Comparison of ENCODE assay signal across 19 cellular contexts in genomic region chr10:86368046-86368445, GRCh38. TPM values are rescaled to one million over a fixed set of nuclear protein-coding genes. Genes with fewer than 3 reads are reported as not detected.
DNase-seq lines count a peak whose midpoint lies in the region; ATAC-seq and TF ChIP-seq lines count a peak whose summit lies in the region.
"Had no signal": no experiment of that assay in that cellular context is flagged by ENCODE, and none has a peak within 500 bp of the region (broad histone marks: within the 10 kb centered on the region; RNA-seq: fewer than 3 reads in every experiment).

No MANE protein-coding gene starts in this region.

- no peak for DNase-seq in activated naive CD8-positive, alpha-beta T cell treated with anti-CD3 and anti-CD28 coated beads for 36 hours
- no peak for DNase-seq in mesothelial cell of epicardium (ENCODE audit: low spot score in 2 of 2, unreplicated experiment in 2 of 2)
- DNase-seq in upper lobe of right lung: peak; percentile 17
- DNase-seq in kidney glomerular epithelial cell (lab: John Stamatoyannopoulos, UW): no peak
- no peak for DNase-seq in vagina (ENCODE audit: extremely low spot score in 2 of 2)
- DNase-seq in stimulated activated effector memory CD8-positive, alpha-beta T cell treated with anti-CD3 and anti-CD28 coated beads, Interleukin-12 subunit alpha, Interleukin-12 subunit beta, amount 100 ng/mL, for 72 hours (ENCODE audit: low spot score in 2 of 2): no peak
- DNase-seq: activated CD4-positive, alpha-beta T cell treated with anti-CD3 and anti-CD28 coated beads for 48 hours; effector CD4-positive, alpha-beta T cell; GOT3; NCI-H1694; NCI-H345; stimulated activated CD4-positive, alpha-beta T cell treated with anti-CD3 and anti-CD28 coated beads, Interleukin-4, amount 100 ng/mL, for 4 hours had no signal

- no peaks in the 10 kb centered on the region for H3K9me3 Mint-ChIP-seq in activated naive CD8-positive, alpha-beta T cell (ENCODE audit: low read depth)
- H3K9me3 Mint-ChIP-seq in activated naive CD8-positive, alpha-beta T cell treated with anti-CD3 and anti-CD28 coated beads for 36 hours: no peaks in the 10 kb centered on the region
- H3K9me3 Mint-ChIP-seq in activated T-helper 17 cell treated with anti-CD3 and anti-CD28 coated beads, Interleukin-2, amount 50 U/mL, for 72 hours: no peaks in the 10 kb centered on the region
- H3K9me3 Mint-ChIP-seq in mesothelial cell of epicardium: no peaks in the 10 kb centered on the region
- no peaks in the 10 kb centered on the region for H3K9me3 Mint-ChIP-seq in stimulated activated effector memory CD8-positive, alpha-beta T cell treated with anti-CD3 and anti-CD28 coated beads, Interleukin-12 subunit alpha, Interleukin-12 subunit beta, amount 100 ng/mL, for 72 hours

- H3K9me3 ChIP-seq in upper lobe of right lung (no peaks in the 10 kb centered on the region), vagina (no peaks in the 10 kb centered on the region)
- H3K9me3 ChIP-seq: psoas muscle, thoracic aorta had no signal

- peak overlapping the region; percentile 54 for H3K4me3 Mint-ChIP-seq in activated naive CD8-positive, alpha-beta T cell
- H3K4me3 Mint-ChIP-seq in activated naive CD8-positive, alpha-beta T cell treated with anti-CD3 and anti-CD28 coated beads for 36 hours: no peak overlapping the region
- H3K4me3 Mint-ChIP-seq in activated T-helper 17 cell treated with anti-CD3 and anti-CD28 coated beads, Interleukin-2, amount 50 U/mL, for 72 hours: peak overlapping the region; percentile 4
- peak overlapping the region; percentile 13 for H3K4me3 Mint-ChIP-seq in mesothelial cell of epicardium
- no peak overlapping the region for H3K4me3 Mint-ChIP-seq in stimulated activated effector memory CD8-positive, alpha-beta T cell treated with anti-CD3 and anti-CD28 coated beads, Interleukin-12 subunit alpha, Interleukin-12 subunit beta, amount 100 ng/mL, for 72 hours

- no peaks in the 10 kb centered on the region for H3K36me3 Mint-ChIP-seq in activated naive CD8-positive, alpha-beta T cell
- H3K36me3 Mint-ChIP-seq in activated naive CD8-positive, alpha-beta T cell treated with anti-CD3 and anti-CD28 coated beads for 36 hours: no peaks in the 10 kb centered on the region
- no peaks in the 10 kb centered on the region for H3K36me3 Mint-ChIP-seq in activated T-helper 17 cell treated with anti-CD3 and anti-CD28 coated beads, Interleukin-2, amount 50 U/mL, for 72 hours (ENCODE audit: low read depth)
- H3K36me3 Mint-ChIP-seq in mesothelial cell of epicardium: no peaks in the 10 kb centered on the region
- no peaks in the 10 kb centered on the region for H3K36me3 Mint-ChIP-seq in stimulated activated effector memory CD8-positive, alpha-beta T cell treated with anti-CD3 and anti-CD28 coated beads, Interleukin-12 subunit alpha, Interleukin-12 subunit beta, amount 100 ng/mL, for 72 hours

- H3K36me3 ChIP-seq in upper lobe of right lung (no peaks in the 10 kb centered on the region), vagina (no peaks in the 10 kb centered on the region)
- H3K36me3 ChIP-seq: thoracic aorta had no signal

- no peak overlapping the region for H3K27ac Mint-ChIP-seq in activated naive CD8-positive, alpha-beta T cell
- no peak overlapping the region for H3K27ac Mint-ChIP-seq in activated naive CD8-positive, alpha-beta T cell treated with anti-CD3 and anti-CD28 coated beads for 36 hours
- no peak overlapping the region for H3K27ac Mint-ChIP-seq in activated T-helper 17 cell treated with anti-CD3 and anti-CD28 coated beads, Interleukin-2, amount 50 U/mL, for 72 hours
- H3K27ac Mint-ChIP-seq in mesothelial cell of epicardium: no peak overlapping the region
- H3K27ac Mint-ChIP-seq in stimulated activated effector memory CD8-positive, alpha-beta T cell treated with anti-CD3 and anti-CD28 coated beads, Interleukin-12 subunit alpha, Interleukin-12 subunit beta, amount 100 ng/mL, for 72 hours: no peak overlapping the region

- peaks cover 16% of the 10 kb centered on the region for H3K4me1 Mint-ChIP-seq in activated naive CD8-positive, alpha-beta T cell (ENCODE audit: low read depth)
- H3K4me1 Mint-ChIP-seq in activated naive CD8-positive, alpha-beta T cell treated with anti-CD3 and anti-CD28 coated beads for 36 hours: peaks cover 10% of the 10 kb centered on the region
- peaks cover 6% of the 10 kb centered on the region for H3K4me1 Mint-ChIP-seq in activated T-helper 17 cell treated with anti-CD3 and anti-CD28 coated beads, Interleukin-2, amount 50 U/mL, for 72 hours
- H3K4me1 Mint-ChIP-seq in mesothelial cell of epicardium: peaks cover 15% of the 10 kb centered on the region
- H3K4me1 Mint-ChIP-seq in stimulated activated effector memory CD8-positive, alpha-beta T cell treated with anti-CD3 and anti-CD28 coated beads, Interleukin-12 subunit alpha, Interleukin-12 subunit beta, amount 100 ng/mL, for 72 hours: peaks cover 16% of the 10 kb centered on the region

- TF ChIP-seq POLR2A in vagina (IDR thresholded peaks at IDR 0.05): no peak

- TF ChIP-seq CTCF in mesothelial cell of epicardium (IDR thresholded peaks at IDR 0.05; ENCODE audit: unreplicated experiment) (no peak), upper lobe of right lung (IDR thresholded peaks at IDR 0.05) (no peak), vagina (IDR thresholded peaks at IDR 0.05) (no peak)

- H3K27me3 ChIP-seq in upper lobe of right lung: peaks cover 68% of the 10 kb centered on the region
- no peaks in the 10 kb centered on the region for H3K27me3 ChIP-seq in vagina

- peaks cover 32% of the 10 kb centered on the region for H3K27me3 Mint-ChIP-seq in activated naive CD8-positive, alpha-beta T cell
- H3K27me3 Mint-ChIP-seq in activated naive CD8-positive, alpha-beta T cell treated with anti-CD3 and anti-CD28 coated beads for 36 hours: peaks cover 70% of the 10 kb centered on the region
- H3K27me3 Mint-ChIP-seq in activated T-helper 17 cell treated with anti-CD3 and anti-CD28 coated beads, Interleukin-2, amount 50 U/mL, for 72 hours: peaks cover 53% of the 10 kb centered on the region
- H3K27me3 Mint-ChIP-seq in mesothelial cell of epicardium (ENCODE audit: low read depth): peaks cover 88% of the 10 kb centered on the region

- H3K27ac ChIP-seq in upper lobe of right lung: no peak overlapping the region
- no peak overlapping the region for H3K27ac ChIP-seq in vagina
- H3K27ac ChIP-seq: psoas muscle, thoracic aorta had no signal

- H3K4me1 ChIP-seq in upper lobe of right lung: peaks cover 19% of the 10 kb centered on the region
- peaks cover 37% of the 10 kb centered on the region for H3K4me1 ChIP-seq in vagina

- ATAC-seq in activated T-helper 17 cell treated with anti-CD3 and anti-CD28 coated beads, Interleukin-2, amount 50 U/mL, for 72 hours (replicated peaks): no peak
- no peak for ATAC-seq in upper lobe of right lung
- no peak for ATAC-seq in stimulated activated effector memory CD8-positive, alpha-beta T cell treated with anti-CD3 and anti-CD28 coated beads, Interleukin-12 subunit alpha, Interleukin-12 subunit beta, amount 100 ng/mL, for 72 hours

- H3K4me3 ChIP-seq in upper lobe of right lung (no peak overlapping the region), vagina (no peak overlapping the region)

- intact Hi-C loops in upper lobe of right lung (cut with DNase I) (no loop called here), vagina (cut with DNase I) (no loop called here)

RNA-seq across cellular contexts. Expression of gene GRID1, which starts 1.5 kb away (rescaled TPM):
- not detected for total RNA-seq in activated naive CD8-positive, alpha-beta T cell treated with anti-CD3 and anti-CD28 coated beads for 36 hours
- not detected for total RNA-seq in activated T-helper 17 cell treated with anti-CD3 and anti-CD28 coated beads, Interleukin-2, amount 50 U/mL, for 72 hours
- total RNA-seq in mesothelial cell of epicardium (0.11 to 0.54 TPM (median 0.22 TPM) in 3 replicates), upper lobe of right lung (3.0 TPM), vagina (7.1 TPM)
- total RNA-seq: A673, MCF 10A, myocyte had no signal

Comparison
In these comparisons a context has a peak if more than half of its experiments do, and no peak if none do; other contexts are left out.
1. H3K4me3 Mint-ChIP-seq: peak in activated naive CD8-positive, alpha-beta T cell (single experiment), activated T-helper 17 cell treated with anti-CD3 and anti-CD28 coated beads, Interleukin-2, amount 50 U/mL, for 72 hours (single experiment) and mesothelial cell of epicardium (single experiment); none in activated naive CD8-positive, alpha-beta T cell treated with anti-CD3 and anti-CD28 coated beads for 36 hours (single experiment) and stimulated activated effector memory CD8-positive, alpha-beta T cell treated with anti-CD3 and anti-CD28 coated beads, Interleukin-12 subunit alpha, Interleukin-12 subunit beta, amount 100 ng/mL, for 72 hours (single experiment).